ENCODE assay signal across 28 cellular contexts in genomic region chr12:53510181-53510812, GRCh38. TPM values are rescaled to one million over a fixed set of nuclear protein-coding genes. Genes with fewer than 3 reads are reported as not detected.
"Had no signal": no experiment of that assay in that cellular context is flagged by ENCODE, and none has a peak within 500 bp of the region (broad histone marks: within the 10 kb centered on the region; RNA-seq: fewer than 3 reads in every experiment).

No MANE protein-coding gene starts in this region.

- H3K36me3 ChIP-seq: ovary had no signal

- H3K27ac ChIP-seq: esophagus muscularis mucosa, foreskin keratinocyte, heart right ventricle, left lung, ovary, vagina had no signal

- H3K4me3 ChIP-seq: esophagus muscularis mucosa, heart right ventricle, left lung, ovary, smooth muscle cell, vagina had no signal

- H3K27ac Mint-ChIP-seq: activated naive CD4-positive, alpha-beta T cell treated with anti-CD3 and anti-CD28 coated beads, Interleukin-2, amount 10 ng/mL, durations not matched to agents 7 days and 5 days; nephron progenitor cell; progenitor cell of endocrine pancreas; type B pancreatic cell; WTC11 had no signal

- H3K9me3 Mint-ChIP-seq: activated naive CD4-positive, alpha-beta T cell treated with anti-CD3 and anti-CD28 coated beads, Interleukin-2, amount 10 ng/mL, durations not matched to agents 7 days and 5 days; central memory CD8-positive, alpha-beta T cell; nephron progenitor cell; type B pancreatic cell; WTC11 had no signal

- H3K27me3 ChIP-seq: esophagus muscularis mucosa, foreskin keratinocyte, heart right ventricle, left lung, ovary, vagina had no signal

- H3K4me3 Mint-ChIP-seq: activated CD8-positive, alpha-beta memory T cell treated with anti-CD3 and anti-CD28 coated beads, Interleukin-2, amount 10 ng/mL, durations not matched to agents 7 days and 5 days; activated CD8-positive, alpha-beta T cell treated with anti-CD3 and anti-CD28 coated beads, Interleukin-2, amount 10 ng/mL, durations not matched to agents 7 days and 5 days; activated naive CD4-positive, alpha-beta T cell treated with anti-CD3 and anti-CD28 coated beads, Interleukin-2, amount 10 ng/mL, durations not matched to agents 7 days and 5 days; central memory CD8-positive, alpha-beta T cell; nephron progenitor cell; type B pancreatic cell; WTC11 had no signal

- H3K9me3 ChIP-seq: esophagus muscularis mucosa, heart right ventricle, left lung, ovary, vagina had no signal

- H3K4me1 ChIP-seq: foreskin keratinocyte had no signal

- ATAC-seq: activated CD8-positive, alpha-beta memory T cell treated with anti-CD3 and anti-CD28 coated beads, Interleukin-2, amount 10 ng/mL, durations not matched to agents 7 days and 5 days; activated CD8-positive, alpha-beta T cell treated with anti-CD3 and anti-CD28 coated beads, Interleukin-2, amount 10 ng/mL, durations not matched to agents 7 days and 5 days; foreskin keratinocyte; heart right ventricle; left lung; WTC11 had no signal

- DNase-seq: activated CD4-positive, alpha-beta T cell treated with anti-CD3 and anti-CD28 coated beads, Interleukin-2, amount 50 U/mL, for 1 hour; activated CD8-positive, alpha-beta memory T cell treated with anti-CD3 and anti-CD28 coated beads, Interleukin-2, amount 10 ng/mL, durations not matched to agents 7 days and 5 days; activated CD8-positive, alpha-beta T cell treated with anti-CD3 and anti-CD28 coated beads, Interleukin-2, amount 10 ng/mL, durations not matched to agents 7 days and 5 days; activated naive CD4-positive, alpha-beta T cell treated with anti-CD3 and anti-CD28 coated beads, Interleukin-2, amount 10 ng/mL, durations not matched to agents 7 days and 5 days; activated T-cell treated with anti-CD3 and anti-CD28 coated beads, Interleukin-2, amount 50 U/mL, for 48 hours; amygdala; dermis blood vessel endothelial cell; effector CD4-positive, alpha-beta T cell; foreskin keratinocyte; heart right ventricle; left lung; nephron progenitor cell; ovary; retina; stimulated activated CD4-positive, alpha-beta T cell treated with anti-CD3 and anti-CD28 coated beads, Interleukin-1b, Interleukin-23, amount 100 ng/mL, for 48 hours; stimulated activated naive CD4-positive, alpha-beta T cell treated with Interleukin-2 at 50 U/mL for 16 hours; substantia nigra; T-helper 2 cell had no signal

RNA-seq across cellular contexts. Expression of gene NPFF, which starts 3.0 kb away (rescaled TPM):
- total RNA-seq: activated CD8-positive, alpha-beta memory T cell treated with anti-CD3 and anti-CD28 coated beads, Interleukin-2, amount 10 ng/mL, durations not matched to agents 7 days and 5 days; activated CD8-positive, alpha-beta T cell treated with anti-CD3 and anti-CD28 coated beads, Interleukin-2, amount 10 ng/mL, durations not matched to agents 7 days and 5 days; dermis blood vessel endothelial cell; esophagus muscularis mucosa; foreskin keratinocyte; heart right ventricle; kidney epithelial cell; left lung; lung microvascular endothelial cell; mucosa of gallbladder; progenitor cell of endocrine pancreas; smooth muscle cell; vagina had no signal
- polyA plus RNA-seq: heart right ventricle, ovary had no signal
